ENCODE assay signal across 8 cellular contexts in genomic region chr19:57435062-57435978, GRCh38. TPM values are rescaled to one million over a fixed set of nuclear protein-coding genes. Genes with fewer than 3 reads are reported as not detected.
A peak's percentile ranks its signal among the peaks of the same experiment; 100 is the strongest.
DNase-seq lines count a peak whose midpoint lies in the region; ATAC-seq and TF ChIP-seq lines count a peak whose summit lies in the region.

Gene ZNF749 (plus strand): TSS chr19:57435325. CDS start chr19:57435579, 254 bp downstream.

- DNase-seq in NCI-H187 (lab: John Stamatoyannopoulos, UW): peak; percentile 96 to 98
- DNase-seq in T-helper 17 cell: peak; percentile 83 to 95 (median 88)
- peak; percentile 57 to 99 (median 95) for DNase-seq in amygdala (lab: John Stamatoyannopoulos, UW)
- peak; percentile 96 for DNase-seq in left ventricle myocardium superior
- DNase-seq in progenitor cell of endocrine pancreas (ENCODE audit: low spot score, unreplicated experiment): peak; percentile 95
- peak; percentile 98 for DNase-seq in ureter (ENCODE audit: low spot score)

- H3K9me3 Mint-ChIP-seq in progenitor cell of endocrine pancreas (ENCODE audit: low read depth): peaks cover 14% of the 10 kb centered on the region

- peak within 1 kb of the TSS; percentile 89 for H3K27ac Mint-ChIP-seq in T-helper 17 cell
- H3K27ac Mint-ChIP-seq in progenitor cell of endocrine pancreas: peak within 1 kb of the TSS; percentile 98

- H3K4me3 Mint-ChIP-seq in T-helper 17 cell: peak within 1 kb of the TSS; percentile 96
- peak within 1 kb of the TSS; percentile 95 for H3K4me3 Mint-ChIP-seq in progenitor cell of endocrine pancreas (ENCODE audit: low read depth)

- peaks cover 5% of the 10 kb centered on the region for H3K36me3 Mint-ChIP-seq in T-helper 17 cell (ENCODE audit: low read depth)
- peaks cover 28% of the 10 kb centered on the region for H3K36me3 Mint-ChIP-seq in progenitor cell of endocrine pancreas (ENCODE audit: insufficient read depth)

- ATAC-seq in GM18499 (IDR thresholded peaks at IDR 0.05; ENCODE audit: insufficient read depth, unreplicated experiment): peak; percentile 95
- ATAC-seq in HG02943 (IDR thresholded peaks at IDR 0.05; ENCODE audit: low read depth, unreplicated experiment): peak; percentile 94
- ATAC-seq in T-helper 17 cell: peak; percentile 100
- ATAC-seq in left ventricle myocardium superior: peak; percentile 99

- no peaks in the 10 kb centered on the region for H3K9me3 ChIP-seq in T-helper 17 cell (ENCODE audit: control insufficient read depth, low read length, poor library complexity, severe bottlenecking)

- TF ChIP-seq CTCF in progenitor cell of endocrine pancreas (IDR thresholded peaks at IDR 0.05; ENCODE audit: unreplicated experiment): no peak

- intact Hi-C loops in left ventricle myocardium superior (cut with micrococcal nuclease): no loop called here

- H3K4me1 Mint-ChIP-seq in T-helper 17 cell: peaks cover 18% of the 10 kb centered on the region
- H3K4me1 Mint-ChIP-seq in progenitor cell of endocrine pancreas (ENCODE audit: low read depth): peaks cover 20% of the 10 kb centered on the region

- no peaks in the 10 kb centered on the region for H3K27me3 Mint-ChIP-seq in T-helper 17 cell
- no peaks in the 10 kb centered on the region for H3K27me3 Mint-ChIP-seq in progenitor cell of endocrine pancreas

RNA-seq across cellular contexts. Expression of gene ZNF749, which starts in this region (rescaled TPM):
- total RNA-seq in T-helper 17 cell: 1 to 10 TPM; 5.9 to 9.8 TPM
- 3.3 TPM for total RNA-seq in left ventricle myocardium superior
- total RNA-seq in progenitor cell of endocrine pancreas: 25.1 and 32.7 TPM in 2 replicates
- 20.5 TPM for total RNA-seq in ureter

Comparison
In these comparisons a context has a peak if more than half of its experiments do, and no peak if none do; other contexts are left out.
1. Peak in every context shown above with its lines: DNase-seq and ATAC-seq.